Comparison of ENCODE assay signal across 19 cellular contexts in the genomic region with DNA sequence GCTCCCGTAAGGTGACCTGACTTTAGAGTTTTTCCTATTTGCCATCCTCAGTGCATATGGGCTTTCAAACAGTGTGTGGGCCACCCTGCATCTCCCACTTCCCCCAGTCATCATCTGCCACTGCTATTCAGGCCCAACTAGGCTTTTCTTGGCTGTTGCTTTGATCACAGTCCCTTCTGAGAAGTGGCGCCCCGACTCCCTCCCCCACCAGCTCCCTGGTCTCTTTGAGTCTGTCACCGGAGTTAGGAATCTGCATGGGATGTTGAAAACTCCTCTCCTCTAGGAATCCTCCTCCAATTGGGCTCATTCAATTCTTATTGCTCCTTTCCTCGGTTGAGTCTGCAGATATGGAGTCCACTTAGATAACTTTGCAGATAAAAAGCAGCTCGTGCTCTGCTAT.
"Had no signal": no experiment of that assay in that cellular context is flagged by ENCODE, and none has a peak within 500 bp of the region (broad histone marks: within the 10 kb centered on the region; RNA-seq: fewer than 3 reads in every experiment).

No MANE protein-coding gene starts in this region.

- H3K4me3 ChIP-seq: esophagus squamous epithelium, gastroesophageal sphincter, sigmoid colon, skin epidermis, testis, tibial nerve had no signal

- H3K27me3 ChIP-seq: testis had no signal

- ATAC-seq: effector memory CD8-positive, alpha-beta T cell; gastroesophageal sphincter; left cardiac atrium; natural killer cell treated with Interleukin-12 subunit alpha and Interleukin-12 subunit beta and Interleukin-15 and Interleukin-18, amount 100 ng/mL, for 72 hours; stimulated activated naive B cell treated with anti-CD40 and anti-IgM and Interleukin-4, amounts not matched to agents 10 μg/mL and 1 μg/mL and 100 μg/mL, for 72 hours; stimulated activated naive CD8-positive, alpha-beta T cell treated with anti-CD3 and anti-CD28 coated beads, Interleukin-15, amount 100 ng/mL, for 72 hours had no signal

- DNase-seq: cerebellar nuclear complex; effector memory CD8-positive, alpha-beta T cell; esophagus squamous epithelium; glutamatergic neuron; left cardiac atrium; midbrain; posterior cingulate gyrus; sigmoid colon; stimulated activated CD4-positive, alpha-beta T cell treated with anti-CD3 and anti-CD28 coated beads, Interleukin-2, amount 100 ng/mL, for 24 hours; stimulated activated CD4-positive, alpha-beta T cell treated with anti-CD3 and anti-CD28 coated beads, Interleukin-4, amount 100 ng/mL, for 4 hours; stimulated activated naive B cell treated with anti-CD40 and anti-IgM and Interleukin-4, amounts not matched to agents 10 μg/mL and 1 μg/mL and 100 μg/mL, for 72 hours; stimulated activated naive CD8-positive, alpha-beta T cell treated with anti-CD3 and anti-CD28 coated beads, Interleukin-15, amount 100 ng/mL, for 72 hours had no signal

- FAIRE-seq: colon, keratinocyte had no signal

- H3K9me3 ChIP-seq: esophagus squamous epithelium, gastroesophageal sphincter, sigmoid colon, testis, tibial nerve had no signal

- H3K36me3 ChIP-seq: esophagus squamous epithelium, gastroesophageal sphincter, sigmoid colon, tibial nerve had no signal

- H3K27ac ChIP-seq: esophagus squamous epithelium, gastroesophageal sphincter, sigmoid colon, skin epidermis, testis, tibial nerve had no signal
